In the genomic region with DNA sequence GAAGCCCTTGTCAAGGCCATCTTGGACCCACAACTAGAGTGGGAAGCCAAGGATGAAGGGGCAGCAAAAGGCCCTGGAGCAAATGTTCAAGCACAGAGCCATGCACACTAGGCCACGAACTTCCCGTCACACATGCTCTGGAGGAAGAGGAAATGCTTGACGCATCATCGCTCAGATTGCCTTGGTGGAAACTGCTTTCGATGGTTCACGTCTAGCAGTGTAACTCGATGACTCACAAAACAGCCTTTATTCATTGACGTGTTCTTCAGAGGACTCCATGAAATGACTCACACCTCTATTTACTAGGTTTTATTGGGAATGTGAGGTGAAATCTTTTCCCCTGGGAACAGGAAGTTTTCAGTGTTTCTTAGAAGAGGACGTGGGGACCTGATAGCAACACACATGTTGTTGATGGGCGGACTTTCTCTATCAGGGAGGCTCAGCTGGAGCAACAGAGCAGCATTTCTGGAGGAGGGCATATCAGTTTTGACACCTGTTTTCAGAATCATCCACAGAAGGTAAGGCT, we compare ENCODE assay signal across 8 cellular contexts.
DNase-seq lines count a peak whose midpoint lies in the region; ATAC-seq, FAIRE-seq and TF ChIP-seq lines count a peak whose summit lies in the region.

No MANE protein-coding gene starts in this region.

- intact Hi-C loops in GM12878 (cut with micrococcal nuclease; ENCODE audit: unreplicated experiment), result no loop called here

- no peak overlapping the region for H3K27ac ChIP-seq in GM12878 (ENCODE audit: control insufficient read depth, insufficient read depth)
- H3K27ac ChIP-seq in mesendoderm (ENCODE audit: low read depth, low read length), result no peak overlapping the region
- no peak overlapping the region for H3K27ac ChIP-seq in coronary artery

- H4K5ac ChIP-seq in mesendoderm (ENCODE audit: low read length), result no peak overlapping the region

- TF ChIP-seq EP300 in GM12878 (IDR thresholded peaks at IDR 0.05; ENCODE audit: borderline replicate concordance in 1 of 2, control insufficient read depth in 1 of 2, low read depth in 2 of 2, low read length in 2 of 2), result no peak

- no peak overlapping the region for H2AK5ac ChIP-seq in mesendoderm (ENCODE audit: low read length)

- peaks cover 8% of the 10 kb centered on the region; the same call in 1 of the 2 replicates for H3K4me1 ChIP-seq in GM12878 (ENCODE audit: control insufficient read depth, insufficient read depth, low read length)
- no peaks in the 10 kb centered on the region for H3K4me1 ChIP-seq in mesendoderm (ENCODE audit: control insufficient read depth, low read depth, low read length)

- TF ChIP-seq POLR2A in GM12878 (IDR thresholded peaks at IDR 0.05; ENCODE audit: low read depth, low read length), result no peak

- no peaks in the 10 kb centered on the region for H3K27me3 ChIP-seq in GM12878 (replicated peaks in 1 of 2; ENCODE audit: control insufficient read depth in 2 of 2, insufficient read depth in 2 of 2, low read length in 1 of 2)
- H3K27me3 ChIP-seq in mesendoderm (ENCODE audit: insufficient read depth, low read length, poor library complexity), result no peaks in the 10 kb centered on the region

- SMC1A ChIA-PET in GM12878 (lab: Charles Lee; ENCODE audit: uncharacterized antibody, unreplicated experiment), result no interaction called here

- H3K9ac ChIP-seq in GM12878 (ENCODE audit: control insufficient read depth, insufficient read depth, low read length), result no peak overlapping the region
- no peak overlapping the region for H3K9ac ChIP-seq in mesendoderm (ENCODE audit: low read length)

- peak; percentile 31 for DNase-seq in CMK (ENCODE audit: low read depth)
- DNase-seq in LHCN-M2 (ENCODE audit: low read depth), result peak; percentile 87
- peak; percentile 25 for DNase-seq in GM12878 (ENCODE audit: low read depth, low spot score)
- DNase-seq in mesendoderm, result peak; percentile 30
- DNase-seq in coronary artery (ENCODE audit: low spot score), result no peak
- DNase-seq in cortex of kidney (lab: John Stamatoyannopoulos, UW), result no peak

- H3K18ac ChIP-seq in mesendoderm (ENCODE audit: low read length), result no peak overlapping the region

- no peaks in the 10 kb centered on the region for H3K79me1 ChIP-seq in mesendoderm (ENCODE audit: low read length)

- H3K4me2 ChIP-seq in GM12878 (ENCODE audit: control insufficient read depth, insufficient read depth) (no peak overlapping the region), mesendoderm (ENCODE audit: low read length) (no peak overlapping the region)

- in situ Hi-C loops in GM12878 (cut with MboI), result no loop called here

- peak overlapping the region; percentile 45 for H2AFZ ChIP-seq in GM12878 (ENCODE audit: control insufficient read depth, low read depth, low read length)

- H3K4me3 ChIP-seq in GM12878, result no peak overlapping the region
- H3K4me3 ChIP-seq in mesendoderm (ENCODE audit: low read length), result no peak overlapping the region
- no peak overlapping the region for H3K4me3 ChIP-seq in coronary artery

- 11% methylated on average over 10 of the region's 10 CpGs for WGBS in GM12878 (ENCODE audit: insufficient coverage, insufficient replicate concordance, low lambda C conversion rate, missing lambda C conversion rate)
- no CpG with 5 or more reads among the region's 10 CpGs for WGBS in mesendoderm (ENCODE audit: extremely low coverage, insufficient coverage, low lambda C conversion rate)

- H3K9me3 ChIP-seq in GM12878 (replicated peaks; ENCODE audit: control insufficient read depth, insufficient read depth, low read length), result no peaks in the 10 kb centered on the region; the same call in 2 of the 3 replicates

- RAD21 ChIA-PET in GM12878 (lab: Charles Lee; ENCODE audit: unreplicated experiment), result no interaction called here

- no peaks in the 10 kb centered on the region for H4K20me1 ChIP-seq in GM12878 (ENCODE audit: control insufficient read depth, insufficient read depth)

- CTCF ChIA-PET in GM12878 (lab: Yijun Ruan, JAX), result no interaction called here

- ATAC-seq in GM12878 (peak; percentile 59), GM21825 (IDR thresholded peaks at IDR 0.05; ENCODE audit: unreplicated experiment) (no peak), HG03095 (IDR thresholded peaks at IDR 0.05; ENCODE audit: unreplicated experiment) (no peak)

- H3K79me2 ChIP-seq in GM12878 (ENCODE audit: control insufficient read depth, insufficient read depth, low read length), result no peaks in the 10 kb centered on the region
- no peaks in the 10 kb centered on the region for H3K79me2 ChIP-seq in mesendoderm (ENCODE audit: control insufficient read depth, insufficient read depth, low read length)

- H4K8ac ChIP-seq in mesendoderm (ENCODE audit: low read depth, low read length), result no peak overlapping the region

- no peak for FAIRE-seq in GM12878 (lab: Jason Lieb, UNC)

- no peak overlapping the region for H3K4ac ChIP-seq in mesendoderm (ENCODE audit: low read depth, low read length)

- TF ChIP-seq RAD21 in GM12878 (IDR thresholded peaks at IDR 0.05; ENCODE audit: insufficient read depth, low read depth, low read length), result no peak

- H3K23ac ChIP-seq in mesendoderm (ENCODE audit: low read length), result no peak overlapping the region

- no peaks in the 10 kb centered on the region for H3K36me3 ChIP-seq in GM12878 (ENCODE audit: control insufficient read depth in 2 of 2, insufficient read depth in 2 of 2, low read length in 1 of 2)
- H3K36me3 ChIP-seq in mesendoderm (ENCODE audit: control insufficient read depth, insufficient read depth, low read length), result no peaks in the 10 kb centered on the region

- POLR2A ChIA-PET in GM12878 (lab: Charles Lee), result no interaction called here

- no peak overlapping the region for H2BK15ac ChIP-seq in mesendoderm (replicated peaks; ENCODE audit: low read depth)

- no peak overlapping the region for H3K56ac ChIP-seq in mesendoderm (ENCODE audit: low read length)

- no peak overlapping the region for H2BK5ac ChIP-seq in mesendoderm (ENCODE audit: low read length)

- no peak overlapping the region for H2BK120ac ChIP-seq in mesendoderm (ENCODE audit: low read depth, low read length)

- TF ChIP-seq CTCF in GM12878 (IDR thresholded peaks at IDR 0.05 in 2 of 3, conservative IDR thresholded peaks at IDR 0.05 in 1 of 3; ENCODE audit: control insufficient read depth in 2 of 3, extremely low read depth in 1 of 3, insufficient read depth in 1 of 3, low read depth in 3 of 3, low read length in 3 of 3), result no peak
- no peak for TF ChIP-seq CTCF in coronary artery (IDR thresholded peaks at IDR 0.05)

- no TSS peak for BruUV-seq in GM12878 (replicated peaks; lab: Mats Ljungman, UMichigan)

TF ChIP-seq in GM12878, 131 proteins besides CTCF, POLR2A, EP300 and RAD21 (continues in another document):
- TF ChIP-seq, protein P1, sequence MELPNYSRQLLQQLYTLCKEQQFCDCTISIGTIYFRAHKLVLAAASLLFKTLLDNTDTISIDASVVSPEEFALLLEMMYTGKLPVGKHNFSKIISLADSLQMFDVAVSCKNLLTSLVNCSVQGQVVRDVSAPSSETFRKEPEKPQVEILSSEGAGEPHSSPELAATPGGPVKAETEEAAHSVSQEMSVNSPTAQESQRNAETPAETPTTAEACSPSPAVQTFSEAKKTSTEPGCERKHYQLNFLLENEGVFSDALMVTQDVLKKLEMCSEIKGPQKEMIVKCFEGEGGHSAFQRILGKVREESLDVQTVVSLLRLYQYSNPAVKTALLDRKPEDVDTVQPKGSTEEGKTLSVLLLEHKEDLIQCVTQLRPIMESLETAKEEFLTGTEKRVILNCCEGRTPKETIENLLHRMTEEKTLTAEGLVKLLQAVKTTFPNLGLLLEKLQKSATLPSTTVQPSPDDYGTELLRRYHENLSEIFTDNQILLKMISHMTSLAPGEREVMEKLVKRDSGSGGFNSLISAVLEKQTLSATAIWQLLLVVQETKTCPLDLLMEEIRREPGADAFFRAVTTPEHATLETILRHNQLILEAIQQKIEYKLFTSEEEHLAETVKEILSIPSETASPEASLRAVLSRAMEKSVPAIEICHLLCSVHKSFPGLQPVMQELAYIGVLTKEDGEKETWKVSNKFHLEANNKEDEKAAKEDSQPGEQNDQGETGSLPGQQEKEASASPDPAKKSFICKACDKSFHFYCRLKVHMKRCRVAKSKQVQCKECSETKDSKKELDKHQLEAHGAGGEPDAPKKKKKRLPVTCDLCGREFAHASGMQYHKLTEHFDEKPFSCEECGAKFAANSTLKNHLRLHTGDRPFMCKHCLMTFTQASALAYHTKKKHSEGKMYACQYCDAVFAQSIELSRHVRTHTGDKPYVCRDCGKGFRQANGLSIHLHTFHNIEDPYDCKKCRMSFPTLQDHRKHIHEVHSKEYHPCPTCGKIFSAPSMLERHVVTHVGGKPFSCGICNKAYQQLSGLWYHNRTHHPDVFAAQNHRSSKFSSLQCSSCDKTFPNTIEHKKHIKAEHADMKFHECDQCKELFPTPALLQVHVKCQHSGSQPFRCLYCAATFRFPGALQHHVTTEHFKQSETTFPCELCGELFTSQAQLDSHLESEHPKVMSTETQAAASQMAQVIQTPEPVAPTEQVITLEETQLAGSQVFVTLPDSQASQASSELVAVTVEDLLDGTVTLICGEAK (IDR thresholded peaks at IDR 0.05; ENCODE audit: borderline replicate concordance), result no peak
- TF ChIP-seq RELA (IDR thresholded peaks at IDR 0.05; ENCODE audit: borderline replicate concordance, partially characterized antibody) (no peak), ZNF274 (IDR thresholded peaks at IDR 0.05; ENCODE audit: insufficient read depth, insufficient read length) (no peak), EED (IDR thresholded peaks at IDR 0.05; ENCODE audit: low read depth) (peak; percentile 64)
- TF ChIP-seq, protein P2, sequence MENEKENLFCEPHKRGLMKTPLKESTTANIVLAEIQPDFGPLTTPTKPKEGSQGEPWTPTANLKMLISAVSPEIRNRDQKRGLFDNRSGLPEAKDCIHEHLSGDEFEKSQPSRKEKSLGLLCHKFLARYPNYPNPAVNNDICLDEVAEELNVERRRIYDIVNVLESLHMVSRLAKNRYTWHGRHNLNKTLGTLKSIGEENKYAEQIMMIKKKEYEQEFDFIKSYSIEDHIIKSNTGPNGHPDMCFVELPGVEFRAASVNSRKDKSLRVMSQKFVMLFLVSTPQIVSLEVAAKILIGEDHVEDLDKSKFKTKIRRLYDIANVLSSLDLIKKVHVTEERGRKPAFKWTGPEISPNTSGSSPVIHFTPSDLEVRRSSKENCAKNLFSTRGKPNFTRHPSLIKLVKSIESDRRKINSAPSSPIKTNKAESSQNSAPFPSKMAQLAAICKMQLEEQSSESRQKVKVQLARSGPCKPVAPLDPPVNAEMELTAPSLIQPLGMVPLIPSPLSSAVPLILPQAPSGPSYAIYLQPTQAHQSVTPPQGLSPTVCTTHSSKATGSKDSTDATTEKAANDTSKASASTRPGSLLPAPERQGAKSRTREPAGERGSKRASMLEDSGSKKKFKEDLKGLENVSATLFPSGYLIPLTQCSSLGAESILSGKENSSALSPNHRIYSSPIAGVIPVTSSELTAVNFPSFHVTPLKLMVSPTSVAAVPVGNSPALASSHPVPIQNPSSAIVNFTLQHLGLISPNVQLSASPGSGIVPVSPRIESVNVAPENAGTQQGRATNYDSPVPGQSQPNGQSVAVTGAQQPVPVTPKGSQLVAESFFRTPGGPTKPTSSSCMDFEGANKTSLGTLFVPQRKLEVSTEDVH (IDR thresholded peaks at IDR 0.05; ENCODE audit: low read depth, partially characterized antibody), result no peak

Comparison
In these comparisons a context has a peak if more than half of its experiments do, and no peak if none do; other contexts are left out.
1. DNase-seq: peak in CMK (single experiment), LHCN-M2 (single experiment), GM12878 (single experiment) and mesendoderm (single experiment); none in coronary artery (single experiment) and cortex of kidney (single experiment).